Comparison of ENCODE assay signal across 16 cellular contexts in genomic region chr14:61229475-61229888, GRCh38. TPM values are rescaled to one million over a fixed set of nuclear protein-coding genes. Genes with fewer than 3 reads are reported as not detected.
DNase-seq lines count a peak whose midpoint lies in the region; ATAC-seq and TF ChIP-seq lines count a peak whose summit lies in the region.
"Had no signal": no experiment of that assay in that cellular context is flagged by ENCODE, and none has a peak within 500 bp of the region (broad histone marks: within the 10 kb centered on the region; RNA-seq: fewer than 3 reads in every experiment).

No MANE protein-coding gene starts in this region.

- H3K4me2 ChIP-seq in GM23338 (no peak overlapping the region), PC-9 (no peak overlapping the region), parathyroid adenoma (ENCODE audit: low read length) (peak overlapping the region; percentile 29)

- no peaks in the 10 kb centered on the region for H3K27me3 Mint-ChIP-seq in GM23338 (ENCODE audit: insufficient read depth, low read depth, poor library complexity)

- intact Hi-C loops in PC-9 (cut with micrococcal nuclease; ENCODE audit: unreplicated experiment) = no loop called here
- intact Hi-C loops in posterior cingulate gyrus (cut with DNase I) = no loop called here

- no peaks in the 10 kb centered on the region for H3K36me3 Mint-ChIP-seq in GM23338 (ENCODE audit: low read depth)

- CTCF ChIA-PET in PC-9 (lab: Charles Lee) = no interaction called here

- H3F3A ChIP-seq in GM23338 (replicated peaks; ENCODE audit: low read depth) (no peaks in the 10 kb centered on the region), PC-9 (ENCODE audit: insufficient read depth, low read depth) (no peaks in the 10 kb centered on the region)

- no peaks in the 10 kb centered on the region for H3K27me3 ChIP-seq in GM23338 (ENCODE audit: insufficient read depth)
- no peaks in the 10 kb centered on the region for H3K27me3 ChIP-seq in PC-9 (ENCODE audit: insufficient read depth, low read depth)
- no peaks in the 10 kb centered on the region for H3K27me3 ChIP-seq in parathyroid adenoma (ENCODE audit: control insufficient read depth, insufficient read depth, low read length)

- no peak overlapping the region for H3K4me3 Mint-ChIP-seq in GM23338
- H3K4me3 Mint-ChIP-seq: activated T-cell treated with anti-CD3 and anti-CD28 coated beads, Interleukin-2, amount 50 U/mL, for 4 hours had no signal

- no peaks in the 10 kb centered on the region for H4K20me1 ChIP-seq in GM23338 (replicated peaks; ENCODE audit: insufficient read depth)
- H4K20me1 ChIP-seq in PC-9 (ENCODE audit: insufficient read depth) = no peaks in the 10 kb centered on the region

- H3K9me3 ChIP-seq in PC-9 (ENCODE audit: insufficient read depth, low read depth) (no peaks in the 10 kb centered on the region; the same call in 1 of the 2 replicates), parathyroid adenoma (ENCODE audit: control insufficient read depth, low read length) (no peaks in the 10 kb centered on the region)

- H2AFZ ChIP-seq in GM23338 (peak overlapping the region; percentile 82), PC-9 (peak overlapping the region; percentile 7; the same call in 1 of the 2 replicates), parathyroid adenoma (peak overlapping the region; percentile 74)

- H3K27ac Mint-ChIP-seq in GM23338 = no peak overlapping the region

- H3K9ac ChIP-seq in parathyroid adenoma = no peak overlapping the region

- no peaks in the 10 kb centered on the region for H3K9me3 Mint-ChIP-seq in GM23338
- H3K9me3 Mint-ChIP-seq: activated T-cell treated with anti-CD3 and anti-CD28 coated beads, Interleukin-2, amount 50 U/mL, for 4 hours had no signal

- ATAC-seq in GM23338 (no peak), GM21723 (IDR thresholded peaks at IDR 0.05; ENCODE audit: unreplicated experiment) (no peak)
- no peak for ATAC-seq in stimulated activated naive CD8-positive, alpha-beta T cell treated with anti-CD3 and anti-CD28 coated beads, Interleukin-15, Interleukin-2, amounts not matched to agents 100 U/mL and 50 U/mL, for 24 hours
- ATAC-seq: activated T-cell treated with anti-CD3 and anti-CD28 coated beads, Interleukin-2, amount 50 U/mL, for 4 hours had no signal

- peaks cover 12% of the 10 kb centered on the region for H3K4me1 Mint-ChIP-seq in GM23338

- no peaks in the 10 kb centered on the region for H3K79me2 ChIP-seq in GM23338 (replicated peaks; ENCODE audit: insufficient read depth)
- no peaks in the 10 kb centered on the region for H3K79me2 ChIP-seq in PC-9 (ENCODE audit: low read depth)
- H3K79me2 ChIP-seq in parathyroid adenoma = no peaks in the 10 kb centered on the region

- peaks cover 14% of the 10 kb centered on the region for H3K4me1 ChIP-seq in GM23338 (ENCODE audit: insufficient read depth)
- no peaks in the 10 kb centered on the region for H3K4me1 ChIP-seq in PC-9 (replicated peaks; ENCODE audit: insufficient read depth)
- H3K4me1 ChIP-seq in parathyroid adenoma = peaks cover 56% of the 10 kb centered on the region

- POLR2A ChIA-PET in PC-9 (lab: Charles Lee; ENCODE audit: unreplicated experiment) = no interaction called here

- H3K9me2 ChIP-seq in GM23338 (ENCODE audit: insufficient read depth) = no peaks in the 10 kb centered on the region
- H3K9me2 ChIP-seq in PC-9 (ENCODE audit: insufficient read depth) = no peaks in the 10 kb centered on the region

- H3K36me3 ChIP-seq in GM23338 (ENCODE audit: insufficient read depth) = no peaks in the 10 kb centered on the region
- H3K36me3 ChIP-seq in PC-9 (ENCODE audit: low read depth) = no peaks in the 10 kb centered on the region
- no peaks in the 10 kb centered on the region for H3K36me3 ChIP-seq in parathyroid adenoma (ENCODE audit: control insufficient read depth, insufficient read depth, low read length)

- no TSS peak for BruUV-seq in PC-9 (replicated peaks; lab: Mats Ljungman, UMichigan)

- H3K4me3 ChIP-seq in GM23338 (no peak overlapping the region), PC-9 (no peak overlapping the region), parathyroid adenoma (ENCODE audit: low read depth, low read length) (peak overlapping the region; percentile 8)

- TF ChIP-seq CTCF in GM23338 (conservative IDR thresholded peaks at IDR 0.05; ENCODE audit: low read depth in 2 of 2) (no peak), PC-9 (conservative IDR thresholded peaks at IDR 0.05) (no peak), parathyroid adenoma (IDR thresholded peaks at IDR 0.05) (no peak)

- DNase-seq in GM23338 (ENCODE audit: low spot score) (no peak), NCI-H2081 treated with DMSO at 0.1 percent for 48 hours (lab: John Stamatoyannopoulos, UW) (peak; percentile 6), PC-9 (peak in 1 of 2 experiments; percentile 40), epidermal melanocyte (ENCODE audit: insufficient read length, low spot score) (no peak), posterior cingulate gyrus (no peak)
- DNase-seq in stimulated activated naive CD8-positive, alpha-beta T cell treated with anti-CD3 and anti-CD28 coated beads, Interleukin-15, Interleukin-2, amounts not matched to agents 100 U/mL and 50 U/mL, for 24 hours = no peak
- DNase-seq: activated CD4-positive, alpha-beta T cell treated with anti-CD3 and anti-CD28 coated beads for 48 hours; activated T-cell treated with anti-CD3 and anti-CD28 coated beads, Interleukin-2, amount 50 U/mL, for 4 hours; amniotic stem cell; DND-41; mammary epithelial cell; NCI-H226; stimulated activated CD4-positive, alpha-beta T cell treated with anti-CD3 and anti-CD28 coated beads, Interleukin-15, amount 100 ng/mL, for 24 hours; T-helper 2 cell had no signal

- H3K27ac ChIP-seq in GM23338 (ENCODE audit: low read depth) (0 out of 2 replicates have a peak overlapping the region, but pooled peaks have one; percentile 59), PC-9 (no peak overlapping the region), parathyroid adenoma (peak overlapping the region; percentile 95)

TF ChIP-seq in GM23338, 12 proteins besides CTCF, POLR2A, EP300 and RAD21 (continues in another document):
- TF ChIP-seq, protein P1, sequence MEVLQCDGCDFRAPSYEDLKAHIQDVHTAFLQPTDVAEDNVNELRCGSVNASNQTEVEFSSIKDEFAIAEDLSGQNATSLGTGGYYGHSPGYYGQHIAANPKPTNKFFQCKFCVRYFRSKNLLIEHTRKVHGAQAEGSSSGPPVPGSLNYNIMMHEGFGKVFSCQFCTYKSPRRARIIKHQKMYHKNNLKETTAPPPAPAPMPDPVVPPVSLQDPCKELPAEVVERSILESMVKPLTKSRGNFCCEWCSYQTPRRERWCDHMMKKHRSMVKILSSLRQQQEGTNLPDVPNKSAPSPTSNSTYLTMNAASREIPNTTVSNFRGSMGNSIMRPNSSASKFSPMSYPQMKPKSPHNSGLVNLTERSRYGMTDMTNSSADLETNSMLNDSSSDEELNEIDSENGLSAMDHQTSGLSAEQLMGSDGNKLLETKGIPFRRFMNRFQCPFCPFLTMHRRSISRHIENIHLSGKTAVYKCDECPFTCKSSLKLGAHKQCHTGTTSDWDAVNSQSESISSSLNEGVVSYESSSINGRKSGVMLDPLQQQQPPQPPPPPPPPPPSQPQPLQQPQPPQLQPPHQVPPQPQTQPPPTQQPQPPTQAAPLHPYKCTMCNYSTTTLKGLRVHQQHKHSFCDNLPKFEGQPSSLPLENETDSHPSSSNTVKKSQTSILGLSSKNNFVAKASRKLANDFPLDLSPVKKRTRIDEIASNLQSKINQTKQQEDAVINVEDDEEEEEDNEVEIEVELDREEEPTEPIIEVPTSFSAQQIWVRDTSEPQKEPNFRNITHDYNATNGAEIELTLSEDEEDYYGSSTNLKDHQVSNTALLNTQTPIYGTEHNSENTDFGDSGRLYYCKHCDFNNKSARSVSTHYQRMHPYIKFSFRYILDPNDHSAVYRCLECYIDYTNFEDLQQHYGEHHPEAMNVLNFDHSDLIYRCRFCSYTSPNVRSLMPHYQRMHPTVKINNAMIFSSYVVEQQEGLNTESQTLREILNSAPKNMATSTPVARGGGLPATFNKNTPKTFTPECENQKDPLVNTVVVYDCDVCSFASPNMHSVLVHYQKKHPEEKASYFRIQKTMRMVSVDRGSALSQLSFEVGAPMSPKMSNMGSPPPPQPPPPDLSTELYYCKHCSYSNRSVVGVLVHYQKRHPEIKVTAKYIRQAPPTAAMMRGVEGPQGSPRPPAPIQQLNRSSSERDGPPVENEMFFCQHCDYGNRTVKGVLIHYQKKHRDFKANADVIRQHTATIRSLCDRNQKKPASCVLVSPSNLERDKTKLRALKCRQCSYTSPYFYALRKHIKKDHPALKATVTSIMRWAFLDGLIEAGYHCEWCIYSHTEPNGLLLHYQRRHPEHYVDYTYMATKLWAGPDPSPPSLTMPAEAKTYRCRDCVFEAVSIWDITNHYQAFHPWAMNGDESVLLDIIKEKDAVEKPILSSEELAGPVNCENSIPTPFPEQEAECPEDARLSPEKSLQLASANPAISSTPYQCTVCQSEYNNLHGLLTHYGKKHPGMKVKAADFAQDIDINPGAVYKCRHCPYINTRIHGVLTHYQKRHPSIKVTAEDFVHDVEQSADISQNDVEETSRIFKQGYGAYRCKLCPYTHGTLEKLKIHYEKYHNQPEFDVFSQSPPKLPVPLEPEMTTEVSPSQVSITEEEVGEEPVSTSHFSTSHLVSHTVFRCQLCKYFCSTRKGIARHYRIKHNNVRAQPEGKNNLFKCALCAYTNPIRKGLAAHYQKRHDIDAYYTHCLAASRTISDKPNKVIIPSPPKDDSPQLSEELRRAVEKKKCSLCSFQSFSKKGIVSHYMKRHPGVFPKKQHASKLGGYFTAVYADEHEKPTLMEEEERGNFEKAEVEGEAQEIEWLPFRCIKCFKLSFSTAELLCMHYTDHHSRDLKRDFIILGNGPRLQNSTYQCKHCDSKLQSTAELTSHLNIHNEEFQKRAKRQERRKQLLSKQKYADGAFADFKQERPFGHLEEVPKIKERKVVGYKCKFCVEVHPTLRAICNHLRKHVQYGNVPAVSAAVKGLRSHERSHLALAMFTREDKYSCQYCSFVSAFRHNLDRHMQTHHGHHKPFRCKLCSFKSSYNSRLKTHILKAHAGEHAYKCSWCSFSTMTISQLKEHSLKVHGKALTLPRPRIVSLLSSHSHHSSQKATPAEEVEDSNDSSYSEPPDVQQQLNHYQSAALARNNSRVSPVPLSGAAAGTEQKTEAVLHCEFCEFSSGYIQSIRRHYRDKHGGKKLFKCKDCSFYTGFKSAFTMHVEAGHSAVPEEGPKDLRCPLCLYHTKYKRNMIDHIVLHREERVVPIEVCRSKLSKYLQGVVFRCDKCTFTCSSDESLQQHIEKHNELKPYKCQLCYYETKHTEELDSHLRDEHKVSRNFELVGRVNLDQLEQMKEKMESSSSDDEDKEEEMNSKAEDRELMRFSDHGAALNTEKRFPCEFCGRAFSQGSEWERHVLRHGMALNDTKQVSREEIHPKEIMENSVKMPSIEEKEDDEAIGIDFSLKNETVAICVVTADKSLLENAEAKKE (CRISPR knock-in tag; IDR thresholded peaks at IDR 0.05) = no peak
- no peak for TF ChIP-seq EZH2 (IDR thresholded peaks at IDR 0.05; ENCODE audit: low read depth, unreplicated experiment)

RNA-seq across cellular contexts. Expression of gene TMEM30B, which starts 51.7 kb away (rescaled TPM):
- 12.8 and 22.9 TPM in 2 replicates for total RNA-seq in GM23338 (2014; rRNA removed; shearing (Covaris generic))
- polyA plus RNA-seq in GM23338 (2016; fragmentation: Nextera tagmentation; extraction: Ambion mirVana) = 7.2 and 7.4 TPM in 2 replicates
- 15.2 and 19.6 TPM in 2 replicates for total RNA-seq in PC-9 (2021)

Comparison
In these comparisons a context has a peak if more than half of its experiments do, and no peak if none do; other contexts are left out.
1. H2AFZ ChIP-seq: peak in every context shown above with its lines; median percentile 82 in GM23338; 74 in parathyroid adenoma; 7 in PC-9.